ENCODE assay signal across 7 cellular contexts in genomic region chr18:62652032-62652629, GRCh38.
A peak's percentile ranks its signal among the peaks of the same experiment; 100 is the strongest.
DNase-seq lines count a peak whose midpoint lies in the region; ATAC-seq and TF ChIP-seq lines count a peak whose summit lies in the region.
"Not testable (repeated sequence)": the region's sequence is repeated elsewhere in the genome, so short reads cannot be mapped to it uniquely, and the experiment has no call there.

No MANE protein-coding gene starts in this region.

- POLR2A ChIA-PET in OCI-LY7 (lab: Charles Lee) = interaction anchor here (0.6 to 1.3 kb wide), 5 partner anchors 16 to 1004 kb away, joined by 3 to 4 read pairs (median 3); no protein-coding TSS in a partner anchor

- not testable (repeated sequence) for H4K20me1 ChIP-seq in OCI-LY7 (ENCODE audit: insufficient read depth, low read length)

- CTCF ChIA-PET in OCI-LY7 (lab: Charles Lee; ENCODE audit: unreplicated experiment) = interaction anchor here (0.9 kb wide), 1 partner anchor 17 kb away, joined by 3 read pairs; no protein-coding TSS in a partner anchor

- H3K27ac ChIP-seq in OCI-LY7 (ENCODE audit: low read depth, low read length, poor library complexity, severe bottlenecking) = peak overlapping the region; percentile 93

- peak overlapping the region; percentile 63 for H3K4me3 ChIP-seq in OCI-LY7 (ENCODE audit: low read depth, low read length, poor library complexity, severe bottlenecking)

- peak overlapping the region; percentile 81 for H3K4me2 ChIP-seq in OCI-LY7 (ENCODE audit: low read length)

- peak; percentile 49 for DNase-seq in OCI-LY7 (ENCODE audit: low spot score)
- DNase-seq in germinal center (ENCODE audit: low spot score) = peak; percentile 19

- not testable (repeated sequence) for H3K79me2 ChIP-seq in OCI-LY7 (ENCODE audit: insufficient read depth, low read depth, low read length)

- peak overlapping the region; percentile 95 for H2AFZ ChIP-seq in OCI-LY7 (ENCODE audit: low read length)

- peaks cover 49% of the 10 kb centered on the region for H3K4me1 ChIP-seq in OCI-LY7 (ENCODE audit: insufficient read depth, low read length, poor library complexity, severe bottlenecking)

- not testable (repeated sequence) for H3K9me3 ChIP-seq in OCI-LY7 (ENCODE audit: low read length)

- H3K9me2 ChIP-seq in OCI-LY7 (ENCODE audit: insufficient read depth, low read length) = not testable (repeated sequence)

- not testable (repeated sequence) for BruUV-seq in OCI-LY7 (replicated peaks; lab: Mats Ljungman, UMichigan)

- intact Hi-C loops in OCI-LY7 (cut with micrococcal nuclease; ENCODE audit: unreplicated experiment) = loop anchor here (2.0 kb wide), 1 partner anchor 63 kb away; the partner anchor contains the start of gene PHLPP1

- TF ChIP-seq CTCF in OCI-LY7 (conservative IDR thresholded peaks at IDR 0.05; ENCODE audit: low read length) = not testable (repeated sequence)

- H3K36me3 ChIP-seq in OCI-LY7 (ENCODE audit: insufficient read depth, low read length) = not testable (repeated sequence)

- ATAC-seq in GM18498 (IDR thresholded peaks at IDR 0.05; ENCODE audit: unreplicated experiment) (peak; percentile 75), GM19328 (IDR thresholded peaks at IDR 0.05; ENCODE audit: unreplicated experiment) (peak; percentile 62), GM21529 (IDR thresholded peaks at IDR 0.05; ENCODE audit: unreplicated experiment) (peak; percentile 78), HG02852 (IDR thresholded peaks at IDR 0.05; ENCODE audit: unreplicated experiment) (peak; percentile 84), HG03432 (IDR thresholded peaks at IDR 0.05; ENCODE audit: unreplicated experiment) (peak; percentile 78)

Comparison
In these comparisons a context has a peak if more than half of its experiments do, and no peak if none do; other contexts are left out.
1. Peak in every context shown above with its lines: DNase-seq, ATAC-seq, H3K4me3 ChIP-seq and H3K27ac ChIP-seq.